ENCODE assay signal across 14 cellular contexts in genomic region chr6:158634695-158635426, GRCh38. TPM values are rescaled to one million over a fixed set of nuclear protein-coding genes. Genes with fewer than 3 reads are reported as not detected.
DNase-seq lines count a peak whose midpoint lies in the region; ATAC-seq and TF ChIP-seq lines count a peak whose summit lies in the region.
"Had no signal": no experiment of that assay in that cellular context is flagged by ENCODE, and none has a peak within 500 bp of the region (broad histone marks: within the 10 kb centered on the region; RNA-seq: fewer than 3 reads in every experiment).

No MANE protein-coding gene starts in this region.

- H3K27me3 Mint-ChIP-seq in HFFc6 (ENCODE audit: insufficient read depth) (no peaks in the 10 kb centered on the region; the same call in 1 of the 2 replicates), nephron progenitor cell (ENCODE audit: low read depth, poor library complexity) (no peaks in the 10 kb centered on the region), type B pancreatic cell (no peaks in the 10 kb centered on the region)

- TF ChIP-seq EP300 in SK-N-SH (IDR thresholded peaks at IDR 0.05; ENCODE audit: borderline replicate concordance in 1 of 2, low read depth in 1 of 2, low read length in 1 of 2) = 0 out of 4 replicates have a peak, but pooled peaks of 1 of the 2 experiments have one; percentile 11

- peaks cover 22 to 24% of the 10 kb centered on the region in 2 experiments; a peak in 3 of 4 replicates for H3K4me1 ChIP-seq in SK-N-SH (ENCODE audit: control insufficient read depth in 1 of 2, insufficient read depth in 2 of 2, low read depth in 1 of 2, low read length in 1 of 2)

- ATAC-seq in SK-N-SH treated with all-trans-retinoic acid at 6 μM for 48 hours = no peak
- no peak for ATAC-seq in activated naive CD4-positive, alpha-beta T cell treated with anti-CD3 and anti-CD28 coated beads, Interleukin-2, amount 50 U/mL, for 72 hours
- no peak for ATAC-seq in GM18909 (IDR thresholded peaks at IDR 0.05; ENCODE audit: poor library complexity, unreplicated experiment)

- TF ChIP-seq CTCF in SK-N-SH (IDR thresholded peaks at IDR 0.05) (no peak), HFFc6 (IDR thresholded peaks at IDR 0.05) (no peak), nephron progenitor cell (IDR thresholded peaks at IDR 0.05) (no peak), type B pancreatic cell (conservative IDR thresholded peaks at IDR 0.05) (no peak)

- H3K4me2 ChIP-seq in SK-N-SH = no peak overlapping the region
- H3K4me2 ChIP-seq: KMS-11 had no signal

- POLR2A ChIA-PET in SK-N-SH (lab: Yijun Ruan, JAX) = no interaction called here

- H3K9me3 ChIP-seq in SK-N-SH = no peaks in the 10 kb centered on the region
- H3K9me3 ChIP-seq: ascending aorta, SJSA1 had no signal

- H3K4me3 Mint-ChIP-seq in HFFc6 = no peak overlapping the region
- no peak overlapping the region for H3K4me3 Mint-ChIP-seq in nephron progenitor cell
- no peak overlapping the region for H3K4me3 Mint-ChIP-seq in type B pancreatic cell

- H3F3A ChIP-seq in SK-N-SH (replicated peaks; ENCODE audit: insufficient read depth) = peaks cover 46% of the 10 kb centered on the region

- H3K9ac ChIP-seq in SK-N-SH = no peak overlapping the region
- H3K9ac ChIP-seq: KMS-11 had no signal

- H3K27ac ChIP-seq in SK-N-SH (ENCODE audit: low read depth in 2 of 2, low read length in 1 of 2) = peak overlapping the region; percentile 56 to 79
- H3K27ac ChIP-seq: ascending aorta, KMS-11, SJSA1 had no signal

- H3K9me2 ChIP-seq in SK-N-SH = no peaks in the 10 kb centered on the region

- H3K27ac Mint-ChIP-seq in HFFc6 (peak overlapping the region; percentile 33), nephron progenitor cell (peak overlapping the region; percentile 89), type B pancreatic cell (no peak overlapping the region)
- peak overlapping the region; percentile 15 to 33 for H3K27ac Mint-ChIP-seq in activated naive CD4-positive, alpha-beta T cell treated with anti-CD3 and anti-CD28 coated beads, Interleukin-2, amount 50 U/mL, for 72 hours

- TF ChIP-seq RAD21 in SK-N-SH (IDR thresholded peaks at IDR 0.05; ENCODE audit: low read length) = no peak

- CTCF ChIA-PET in SK-N-SH (lab: Yijun Ruan, JAX) = interaction anchor here (0.7 to 0.9 kb wide), 3 partner anchors 65 to 414 kb away, joined by 3 to 4 read pairs (median 3); no protein-coding TSS in a partner anchor

- H3K36me3 Mint-ChIP-seq in HFFc6 (ENCODE audit: low read depth) = peaks cover 56% of the 10 kb centered on the region
- peaks cover 0 to 36% of the 10 kb centered on the region in 2 donors for H3K36me3 Mint-ChIP-seq in activated naive CD4-positive, alpha-beta T cell treated with anti-CD3 and anti-CD28 coated beads, Interleukin-2, amount 50 U/mL, for 72 hours
- peaks cover 74% of the 10 kb centered on the region for H3K36me3 Mint-ChIP-seq in nephron progenitor cell (ENCODE audit: low read depth)
- peaks cover 35% of the 10 kb centered on the region for H3K36me3 Mint-ChIP-seq in type B pancreatic cell

- H3K9me3 Mint-ChIP-seq in HFFc6 (no peaks in the 10 kb centered on the region), nephron progenitor cell (no peaks in the 10 kb centered on the region), type B pancreatic cell (no peaks in the 10 kb centered on the region)
- no peaks in the 10 kb centered on the region for H3K9me3 Mint-ChIP-seq in activated naive CD4-positive, alpha-beta T cell treated with anti-CD3 and anti-CD28 coated beads, Interleukin-2, amount 50 U/mL, for 72 hours

- peaks cover 17% of the 10 kb centered on the region for H4K20me1 ChIP-seq in SK-N-SH (ENCODE audit: insufficient read depth)

- no peak overlapping the region for H3K4me3 ChIP-seq in SK-N-SH (ENCODE audit: low read depth in 2 of 2, low read length in 1 of 2)
- H3K4me3 ChIP-seq: ascending aorta, SJSA1 had no signal

- H3K4me1 Mint-ChIP-seq in HFFc6 (ENCODE audit: low read depth) = peaks cover 35% of the 10 kb centered on the region
- peaks cover 36% of the 10 kb centered on the region for H3K4me1 Mint-ChIP-seq in nephron progenitor cell
- H3K4me1 Mint-ChIP-seq in type B pancreatic cell (ENCODE audit: unreplicated experiment) = peaks cover 14% of the 10 kb centered on the region

- H3K79me2 ChIP-seq in SK-N-SH (ENCODE audit: insufficient read depth) = peaks cover 39% of the 10 kb centered on the region

- H3K36me3 ChIP-seq in SK-N-SH (replicated peaks in 1 of 2; ENCODE audit: control insufficient read depth in 1 of 2, insufficient read depth in 2 of 2, low read length in 1 of 2) = peaks cover 47 to 57% of the 10 kb centered on the region in 2 experiments

- DNase-seq in SK-N-SH (no peak), HFFc6 (no peak), nephron progenitor cell (no peak), SIG-M5 treated with dmso at 0.1 percent for 504 hours (lab: John Stamatoyannopoulos, UW; ENCODE audit: unreplicated experiment) (no peak), type B pancreatic cell (ENCODE audit: extremely low spot score, unreplicated experiment) (no peak)
- no peak for DNase-seq in activated naive CD4-positive, alpha-beta T cell treated with anti-CD3 and anti-CD28 coated beads, Interleukin-2, amount 50 U/mL, for 72 hours (ENCODE audit: low spot score in 2 of 2)
- DNase-seq: ACHN, NCI-H446, substantia nigra had no signal

- no peaks in the 10 kb centered on the region for H3K27me3 ChIP-seq in SK-N-SH (ENCODE audit: insufficient read depth)
- H3K27me3 ChIP-seq: ascending aorta, SJSA1 had no signal

- H2AFZ ChIP-seq in SK-N-SH (ENCODE audit: low read depth) = no peak overlapping the region

- 80% methylated on average over 6 of the region's 6 CpGs for WGBS in SK-N-SH (ENCODE audit: low lambda C conversion rate)

TF ChIP-seq in SK-N-SH, 30 proteins besides CTCF, POLR2A, EP300 and RAD21:
- TF ChIP-seq EZH2phosphoT487 (IDR thresholded peaks at IDR 0.05; ENCODE audit: borderline replicate concordance, low read depth) = no peak
- no peak; the same call in 1 of the 2 replicates for TF ChIP-seq RCOR1 (IDR thresholded peaks at IDR 0.05; ENCODE audit: low read length)
- no peak for TF ChIP-seq GABPA (IDR thresholded peaks at IDR 0.05; ENCODE audit: low read depth)
- no peak for TF ChIP-seq JUND (IDR thresholded peaks at IDR 0.05)
- no peak for TF ChIP-seq YY1 (IDR thresholded peaks at IDR 0.05; ENCODE audit: low read depth)
- TF ChIP-seq MXI1 (IDR thresholded peaks at IDR 0.05; ENCODE audit: low read depth, low read length) = no peak
- no peak for TF ChIP-seq TCF12 (IDR thresholded peaks at IDR 0.05)

TF ChIP-seq in SK-N-SH treated with all-trans-retinoic acid at 6 μM for 48 hours, 23 proteins besides CTCF, POLR2A, EP300 and RAD21:
- TF ChIP-seq TOX (CRISPR knock-in tag; IDR thresholded peaks at IDR 0.05; ENCODE audit: borderline replicate concordance) (no peak), TCF4 (CRISPR knock-in tag; IDR thresholded peaks at IDR 0.05; ENCODE audit: borderline replicate concordance) (no peak), CSDC2 (CRISPR knock-in tag; IDR thresholded peaks at IDR 0.05) (no peak), ZNF565 (CRISPR knock-in tag; conservative IDR thresholded peaks at IDR 0.05; ENCODE audit: low read depth) (no peak), GLIS3 (CRISPR knock-in tag; IDR thresholded peaks at IDR 0.05) (no peak)

RNA-seq across cellular contexts. Expression of gene DYNLT1, which starts 9.7 kb away (rescaled TPM):
- polyA plus RNA-seq in SK-N-SH (2012; rRNA removed) = 306 and 390 TPM in 2 replicates
- polyA plus RNA-seq in SK-N-SH (2012; cell fraction: cytosol; rRNA removed) = 392 and 450 TPM in 2 replicates
- 181 and 247 TPM in 2 replicates for polyA plus RNA-seq in SK-N-SH (2012; cell fraction: nucleus; rRNA removed)
- total RNA-seq in HFFc6 (2021; fragmentation: NEBNext Ultra II Directional; extraction: Animal tissue kit (Norgen Biotek cat#: 25700)) = 100 to 1,000 TPM; 163 to 185 (median 170) TPM
- 10 to 100 TPM; 51.4 to 91.0 TPM for total RNA-seq in activated naive CD4-positive, alpha-beta T cell treated with anti-CD3 and anti-CD28 coated beads, Interleukin-2, amount 50 U/mL, for 72 hours
- total RNA-seq in type B pancreatic cell (ENCODE audit: low replicate concordance) = 138 and 149 TPM in 2 replicates

RNA-seq across cellular contexts. Expression of gene SYTL3, which starts 15.0 kb away (rescaled TPM):
- 2.0 and 2.3 TPM in 2 replicates for polyA plus RNA-seq in SK-N-SH (2012; rRNA removed)
- polyA plus RNA-seq in SK-N-SH (2012; cell fraction: cytosol; rRNA removed) = 1.6 and 1.9 TPM in 2 replicates
- polyA plus RNA-seq in SK-N-SH (2012; cell fraction: nucleus; rRNA removed) = 3.5 and 5.0 TPM in 2 replicates
- total RNA-seq in HFFc6 (2021; fragmentation: NEBNext Ultra II Directional; extraction: Animal tissue kit (Norgen Biotek cat#: 25700)) = 1 to 10 TPM; 3.1 to 5.7 (median 3.9) TPM
- 100 to 1,000 TPM; 122 to 143 TPM for total RNA-seq in activated naive CD4-positive, alpha-beta T cell treated with anti-CD3 and anti-CD28 coated beads, Interleukin-2, amount 50 U/mL, for 72 hours
- total RNA-seq in type B pancreatic cell (ENCODE audit: low replicate concordance) = 2.2 and 2.8 TPM in 2 replicates

Comparison
In these comparisons a context has a peak if more than half of its experiments do, and no peak if none do; other contexts are left out.
1. RNA of gene SYTL3, which starts 15.0 kb away (total RNA-seq): 122 to 143 TPM in activated naive CD4-positive, alpha-beta T cell treated with anti-CD3 and anti-CD28 coated beads, Interleukin-2, amount 50 U/mL, for 72 hours; 3.1 to 5.7 TPM in HFFc6 and 2.2 to 2.8 TPM in type B pancreatic cell; every median in the first group is over 10 times any median in the second.